In the genomic region with DNA sequence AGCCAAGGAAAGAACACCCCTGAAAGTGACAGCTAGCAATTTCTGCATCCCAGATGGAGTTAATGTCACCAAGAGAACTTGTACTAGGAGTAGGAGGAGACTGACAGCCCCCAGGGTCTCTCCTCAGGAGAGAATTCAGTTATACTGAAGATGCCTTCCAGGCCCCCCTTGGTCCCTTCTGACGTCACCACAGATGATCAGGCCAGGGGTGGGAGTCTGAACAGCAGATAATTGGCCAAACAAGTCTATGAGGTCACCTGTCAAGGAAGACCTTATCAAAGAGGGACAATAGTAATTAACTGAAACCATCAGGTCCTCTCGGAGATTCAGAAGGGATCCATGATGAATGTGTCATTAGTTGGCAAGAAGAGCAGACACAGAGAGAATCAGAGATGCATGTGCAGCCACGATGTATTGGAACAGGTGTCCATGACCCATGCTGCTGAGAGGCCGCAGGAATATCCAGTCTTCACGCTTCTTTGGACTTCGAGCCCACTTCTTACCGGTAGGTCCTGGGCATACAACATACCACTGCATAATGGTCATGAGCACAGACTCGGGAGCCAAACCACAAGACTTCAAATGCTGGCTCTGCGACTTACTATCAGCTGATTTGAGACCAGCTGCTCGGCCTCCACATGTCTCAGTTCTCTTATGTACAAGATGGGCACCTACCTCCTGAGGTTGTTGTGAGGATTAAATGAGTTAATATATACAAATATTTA, we compare ENCODE assay signal across 1 cellular context.
TF ChIP-seq lines count a peak whose summit lies in the region.

No MANE protein-coding gene starts in this region.

TF ChIP-seq in HepG2, 621 proteins besides CTCF, POLR2A, EP300 and RAD21:
- TF ChIP-seq, protein P1, sequence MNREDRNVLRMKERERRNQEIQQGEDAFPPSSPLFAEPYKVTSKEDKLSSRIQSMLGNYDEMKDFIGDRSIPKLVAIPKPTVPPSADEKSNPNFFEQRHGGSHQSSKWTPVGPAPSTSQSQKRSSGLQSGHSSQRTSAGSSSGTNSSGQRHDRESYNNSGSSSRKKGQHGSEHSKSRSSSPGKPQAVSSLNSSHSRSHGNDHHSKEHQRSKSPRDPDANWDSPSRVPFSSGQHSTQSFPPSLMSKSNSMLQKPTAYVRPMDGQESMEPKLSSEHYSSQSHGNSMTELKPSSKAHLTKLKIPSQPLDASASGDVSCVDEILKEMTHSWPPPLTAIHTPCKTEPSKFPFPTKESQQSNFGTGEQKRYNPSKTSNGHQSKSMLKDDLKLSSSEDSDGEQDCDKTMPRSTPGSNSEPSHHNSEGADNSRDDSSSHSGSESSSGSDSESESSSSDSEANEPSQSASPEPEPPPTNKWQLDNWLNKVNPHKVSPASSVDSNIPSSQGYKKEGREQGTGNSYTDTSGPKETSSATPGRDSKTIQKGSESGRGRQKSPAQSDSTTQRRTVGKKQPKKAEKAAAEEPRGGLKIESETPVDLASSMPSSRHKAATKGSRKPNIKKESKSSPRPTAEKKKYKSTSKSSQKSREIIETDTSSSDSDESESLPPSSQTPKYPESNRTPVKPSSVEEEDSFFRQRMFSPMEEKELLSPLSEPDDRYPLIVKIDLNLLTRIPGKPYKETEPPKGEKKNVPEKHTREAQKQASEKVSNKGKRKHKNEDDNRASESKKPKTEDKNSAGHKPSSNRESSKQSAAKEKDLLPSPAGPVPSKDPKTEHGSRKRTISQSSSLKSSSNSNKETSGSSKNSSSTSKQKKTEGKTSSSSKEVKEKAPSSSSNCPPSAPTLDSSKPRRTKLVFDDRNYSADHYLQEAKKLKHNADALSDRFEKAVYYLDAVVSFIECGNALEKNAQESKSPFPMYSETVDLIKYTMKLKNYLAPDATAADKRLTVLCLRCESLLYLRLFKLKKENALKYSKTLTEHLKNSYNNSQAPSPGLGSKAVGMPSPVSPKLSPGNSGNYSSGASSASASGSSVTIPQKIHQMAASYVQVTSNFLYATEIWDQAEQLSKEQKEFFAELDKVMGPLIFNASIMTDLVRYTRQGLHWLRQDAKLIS (CRISPR knock-in tag; IDR thresholded peaks at IDR 0.05): no peak
- TF ChIP-seq RFX5 (IDR thresholded peaks at IDR 0.05; ENCODE audit: low read depth, low read length) (peak; percentile 57; the same call in 1 of the 2 replicates), TEAD3 (CRISPR knock-in tag; optimal IDR thresholded peaks at IDR 0.05; ENCODE audit: borderline replicate concordance) (no peak), ZNF569 (CRISPR knock-in tag; IDR thresholded peaks at IDR 0.05; ENCODE audit: borderline replicate concordance) (no peak), ZNF788 (CRISPR knock-in tag; IDR thresholded peaks at IDR 0.05; ENCODE audit: borderline replicate concordance) (no peak), FOXK2 (IDR thresholded peaks at IDR 0.05) (no peak), CREB1 (IDR thresholded peaks at IDR 0.05) (peak; percentile 92), CREB1 (CRISPR knock-in tag; IDR thresholded peaks at IDR 0.05) (no peak), HNF4A (CRISPR knock-in tag; IDR thresholded peaks at IDR 0.05) (0 out of 2 replicates have a peak, but pooled peaks have one; percentile 30), ATF7 (IDR thresholded peaks at IDR 0.05) (peak; percentile 71), ATF7 (CRISPR knock-in tag; IDR thresholded peaks at IDR 0.05) (no peak)
- TF ChIP-seq, protein P2, sequence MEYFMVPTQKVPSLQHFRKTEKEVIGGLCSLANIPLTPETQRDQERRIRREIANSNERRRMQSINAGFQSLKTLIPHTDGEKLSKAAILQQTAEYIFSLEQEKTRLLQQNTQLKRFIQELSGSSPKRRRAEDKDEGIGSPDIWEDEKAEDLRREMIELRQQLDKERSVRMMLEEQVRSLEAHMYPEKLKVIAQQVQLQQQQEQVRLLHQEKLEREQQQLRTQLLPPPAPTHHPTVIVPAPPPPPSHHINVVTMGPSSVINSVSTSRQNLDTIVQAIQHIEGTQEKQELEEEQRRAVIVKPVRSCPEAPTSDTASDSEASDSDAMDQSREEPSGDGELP (IDR thresholded peaks at IDR 0.05; ENCODE audit: borderline replicate concordance, low read depth): peak; percentile 29; the same call in 1 of the 2 replicates
- TF ChIP-seq, protein P3, sequence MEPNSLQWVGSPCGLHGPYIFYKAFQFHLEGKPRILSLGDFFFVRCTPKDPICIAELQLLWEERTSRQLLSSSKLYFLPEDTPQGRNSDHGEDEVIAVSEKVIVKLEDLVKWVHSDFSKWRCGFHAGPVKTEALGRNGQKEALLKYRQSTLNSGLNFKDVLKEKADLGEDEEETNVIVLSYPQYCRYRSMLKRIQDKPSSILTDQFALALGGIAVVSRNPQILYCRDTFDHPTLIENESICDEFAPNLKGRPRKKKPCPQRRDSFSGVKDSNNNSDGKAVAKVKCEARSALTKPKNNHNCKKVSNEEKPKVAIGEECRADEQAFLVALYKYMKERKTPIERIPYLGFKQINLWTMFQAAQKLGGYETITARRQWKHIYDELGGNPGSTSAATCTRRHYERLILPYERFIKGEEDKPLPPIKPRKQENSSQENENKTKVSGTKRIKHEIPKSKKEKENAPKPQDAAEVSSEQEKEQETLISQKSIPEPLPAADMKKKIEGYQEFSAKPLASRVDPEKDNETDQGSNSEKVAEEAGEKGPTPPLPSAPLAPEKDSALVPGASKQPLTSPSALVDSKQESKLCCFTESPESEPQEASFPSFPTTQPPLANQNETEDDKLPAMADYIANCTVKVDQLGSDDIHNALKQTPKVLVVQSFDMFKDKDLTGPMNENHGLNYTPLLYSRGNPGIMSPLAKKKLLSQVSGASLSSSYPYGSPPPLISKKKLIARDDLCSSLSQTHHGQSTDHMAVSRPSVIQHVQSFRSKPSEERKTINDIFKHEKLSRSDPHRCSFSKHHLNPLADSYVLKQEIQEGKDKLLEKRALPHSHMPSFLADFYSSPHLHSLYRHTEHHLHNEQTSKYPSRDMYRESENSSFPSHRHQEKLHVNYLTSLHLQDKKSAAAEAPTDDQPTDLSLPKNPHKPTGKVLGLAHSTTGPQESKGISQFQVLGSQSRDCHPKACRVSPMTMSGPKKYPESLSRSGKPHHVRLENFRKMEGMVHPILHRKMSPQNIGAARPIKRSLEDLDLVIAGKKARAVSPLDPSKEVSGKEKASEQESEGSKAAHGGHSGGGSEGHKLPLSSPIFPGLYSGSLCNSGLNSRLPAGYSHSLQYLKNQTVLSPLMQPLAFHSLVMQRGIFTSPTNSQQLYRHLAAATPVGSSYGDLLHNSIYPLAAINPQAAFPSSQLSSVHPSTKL (CRISPR knock-in tag; IDR thresholded peaks at IDR 0.05): peak; percentile 31; the same call in 1 of the 2 replicates
- TF ChIP-seq, protein P4, sequence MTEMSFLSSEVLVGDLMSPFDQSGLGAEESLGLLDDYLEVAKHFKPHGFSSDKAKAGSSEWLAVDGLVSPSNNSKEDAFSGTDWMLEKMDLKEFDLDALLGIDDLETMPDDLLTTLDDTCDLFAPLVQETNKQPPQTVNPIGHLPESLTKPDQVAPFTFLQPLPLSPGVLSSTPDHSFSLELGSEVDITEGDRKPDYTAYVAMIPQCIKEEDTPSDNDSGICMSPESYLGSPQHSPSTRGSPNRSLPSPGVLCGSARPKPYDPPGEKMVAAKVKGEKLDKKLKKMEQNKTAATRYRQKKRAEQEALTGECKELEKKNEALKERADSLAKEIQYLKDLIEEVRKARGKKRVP (CRISPR knock-in tag; IDR thresholded peaks at IDR 0.05): no peak
